In the genomic region with DNA sequence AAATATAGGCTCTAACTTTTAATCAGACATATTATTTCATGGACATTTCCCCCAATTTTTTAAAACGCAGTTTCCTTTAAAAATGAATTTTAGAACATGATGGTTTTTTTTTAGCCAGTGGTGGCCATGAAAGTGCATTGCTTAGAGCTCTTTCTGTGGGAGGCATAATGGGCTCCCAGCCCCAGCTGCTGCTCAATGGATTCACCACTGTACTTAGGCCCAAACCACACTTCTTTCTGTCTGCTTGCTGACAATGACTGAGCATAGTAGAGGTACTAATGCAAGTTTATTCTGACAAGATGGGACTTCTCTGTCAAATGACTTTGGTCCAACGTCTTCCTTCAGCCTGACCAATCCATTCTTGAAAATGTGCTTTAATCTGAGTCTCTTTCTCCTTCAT, we compare ENCODE assay signal across 37 cellular contexts.
"Had no signal": no experiment of that assay in that cellular context is flagged by ENCODE, and none has a peak within 500 bp of the region (broad histone marks: within the 10 kb centered on the region; RNA-seq: fewer than 3 reads in every experiment).

No MANE protein-coding gene starts in this region.

- H3K9me3 Mint-ChIP-seq: activated naive CD4-positive, alpha-beta T cell treated with anti-CD3 and anti-CD28 coated beads, Interleukin-2, amount 10 ng/mL, durations not matched to agents 7 days and 5 days; activated T-helper 1 cell treated with anti-CD3 and anti-CD28 coated beads, Interleukin-12 subunit alpha, Interleukin-12 subunit beta, Interleukin-2, Interleukin-4 antibody, amounts not matched to agents 30 ng/mL and 10 ng/mL and 1 ng/mL, durations not matched to agents 14 hours and 24 hours and 36 hours; activated T-helper 17 cell treated with anti-CD3 and anti-CD28 coated beads, Interleukin-2, amount 50 U/mL, for 72 hours had no signal

- H3K4me1 ChIP-seq: adrenal gland, ascending aorta, body of pancreas, breast epithelium had no signal

- H3K27me3 Mint-ChIP-seq: activated naive CD4-positive, alpha-beta T cell treated with anti-CD3 and anti-CD28 coated beads, Interleukin-2, amount 10 ng/mL, durations not matched to agents 7 days and 5 days; activated naive CD4-positive, alpha-beta T cell treated with anti-CD3 and anti-CD28 coated beads, Interleukin-2, amount 50 U/mL, for 24 hours; activated naive CD8-positive, alpha-beta T cell; activated naive CD8-positive, alpha-beta T cell treated with anti-CD3 and anti-CD28 coated beads for 36 hours; activated naive CD8-positive, alpha-beta T cell treated with anti-CD3 and anti-CD28 coated beads, Interleukin-2, amount 10 ng/mL, durations not matched to agents 7 days and 5 days; activated naive CD8-positive, alpha-beta T cell treated with anti-CD3 and anti-CD28 coated beads, Interleukin-2, amount 50 U/mL, for 24 hours; activated T-cell treated with anti-CD3 and anti-CD28 coated beads, Interleukin-2, amount 50 U/mL, for 24 hours; activated T-helper 17 cell treated with anti-CD3 and anti-CD28 coated beads, Interleukin-2, amount 50 U/mL, for 72 hours; brain; central memory CD8-positive, alpha-beta T cell had no signal

- H3K27me3 ChIP-seq: adrenal gland, ascending aorta, body of pancreas, brain microvascular endothelial cell, breast epithelium, cardiac muscle cell had no signal

- DNase-seq: activated effector memory CD4-positive, alpha-beta T cell treated with anti-CD3 and anti-CD28 coated beads, Interleukin-2, amount 50 U/mL, for 16 hours; activated effector memory CD4-positive, alpha-beta T cell treated with Interleukin-2 at 50 U/mL for 16 hours; activated gamma-delta T cell; activated gamma-delta T cell treated with Interleukin-2 at 50 U/mL for 16 hours; activated naive CD4-positive, alpha-beta T cell; activated naive CD4-positive, alpha-beta T cell treated with anti-CD3 and anti-CD28 coated beads for 36 hours; activated naive CD4-positive, alpha-beta T cell treated with anti-CD3 and anti-CD28 coated beads, Interleukin-2, amount 10 ng/mL, durations not matched to agents 7 days and 5 days; activated naive CD4-positive, alpha-beta T cell treated with anti-CD3 and anti-CD28 coated beads, Interleukin-2, amount 50 U/mL, for 16 hours; activated naive CD4-positive, alpha-beta T cell treated with Interleukin-2 at 50 U/mL for 16 hours; activated naive CD8-positive, alpha-beta T cell treated with anti-CD3 and anti-CD28 coated beads for 36 hours; activated naive CD8-positive, alpha-beta T cell treated with anti-CD3 and anti-CD28 coated beads, Interleukin-2, amount 10 ng/mL, durations not matched to agents 7 days and 5 days; activated naive CD8-positive, alpha-beta T cell treated with anti-CD3 and anti-CD28 coated beads, Interleukin-2, amount 50 U/mL, for 24 hours; activated T-cell treated with anti-CD3 and anti-CD28 coated beads, Interleukin-2, amount 50 U/mL, for 24 hours; activated T-cell treated with anti-CD3 and anti-CD28 coated beads, Interleukin-2, amount 50 U/mL, for 4 hours; activated T-cell treated with anti-CD3 and anti-CD28 coated beads, Interleukin-2, amount 50 U/mL, for 48 hours; activated T-cell treated with anti-CD3 and anti-CD28 coated beads, Interleukin-2, amount 50 U/mL, for 72 hours; adrenal gland; amniotic stem cell; amygdala; anterior cingulate cortex; aorta; body of pancreas; brain microvascular endothelial cell; caudate nucleus; central memory CD4-positive, alpha-beta T cell; cerebellar nuclear complex had no signal

- H3K27ac Mint-ChIP-seq: activated naive CD4-positive, alpha-beta T cell treated with anti-CD3 and anti-CD28 coated beads for 36 hours; activated naive CD4-positive, alpha-beta T cell treated with anti-CD3 and anti-CD28 coated beads, Interleukin-2, amount 10 ng/mL, durations not matched to agents 7 days and 5 days; activated naive CD4-positive, alpha-beta T cell treated with anti-CD3 and anti-CD28 coated beads, Interleukin-2, amount 50 U/mL, for 24 hours; activated naive CD4-positive, alpha-beta T cell treated with anti-CD3 and anti-CD28 coated beads, Interleukin-2, amount 50 U/mL, for 72 hours; activated naive CD8-positive, alpha-beta T cell; activated naive CD8-positive, alpha-beta T cell treated with anti-CD3 and anti-CD28 coated beads for 36 hours; activated naive CD8-positive, alpha-beta T cell treated with anti-CD3 and anti-CD28 coated beads, Interleukin-2, amount 10 ng/mL, durations not matched to agents 7 days and 5 days; activated naive CD8-positive, alpha-beta T cell treated with anti-CD3 and anti-CD28 coated beads, Interleukin-2, amount 50 U/mL, for 24 hours; activated T-cell treated with anti-CD3 and anti-CD28 coated beads, Interleukin-2, amount 50 U/mL, for 24 hours; activated T-cell treated with anti-CD3 and anti-CD28 coated beads, Interleukin-2, amount 50 U/mL, for 72 hours; activated T-helper 1 cell treated with anti-CD3 and anti-CD28 coated beads, Interleukin-12 subunit alpha, Interleukin-12 subunit beta, Interleukin-2, Interleukin-4 antibody, amounts not matched to agents 30 ng/mL and 10 ng/mL and 1 ng/mL, durations not matched to agents 14 hours and 24 hours and 36 hours; activated T-helper 17 cell treated with anti-CD3 and anti-CD28 coated beads, Interleukin-2, amount 50 U/mL, for 72 hours; activated T-helper 2 cell treated with anti-CD3 and anti-CD28 coated beads, Interferon-gamma antibody, Interleukin-2, Interleukin-4, amounts not matched to agents 10 μg/mL and 5 μg/mL and 100 μg/mL, durations not matched to agents 14 hours and 24 hours and 36 hours; brain had no signal

- H3K36me3 ChIP-seq: adrenal gland, ascending aorta, brain microvascular endothelial cell, breast epithelium, cardiac muscle cell had no signal

- ATAC-seq: activated naive CD4-positive, alpha-beta T cell treated with anti-CD3 and anti-CD28 coated beads, Interleukin-2, amount 50 U/mL, for 72 hours; activated naive CD8-positive, alpha-beta T cell treated with anti-CD3 and anti-CD28 coated beads, Interleukin-2, amount 50 U/mL, for 24 hours; activated T-cell treated with anti-CD3 and anti-CD28 coated beads, Interleukin-2, amount 50 U/mL, for 4 hours; activated T-cell treated with anti-CD3 and anti-CD28 coated beads, Interleukin-2, amount 50 U/mL, for 72 hours; activated T-helper 17 cell treated with anti-CD3 and anti-CD28 coated beads, Interleukin-2, amount 50 U/mL, for 72 hours; body of pancreas had no signal

- H3K4me3 Mint-ChIP-seq: activated naive CD4-positive, alpha-beta T cell treated with anti-CD3 and anti-CD28 coated beads for 36 hours; activated naive CD4-positive, alpha-beta T cell treated with anti-CD3 and anti-CD28 coated beads, Interleukin-2, amount 10 ng/mL, durations not matched to agents 7 days and 5 days; activated naive CD4-positive, alpha-beta T cell treated with anti-CD3 and anti-CD28 coated beads, Interleukin-2, amount 50 U/mL, for 24 hours; activated naive CD8-positive, alpha-beta T cell; activated naive CD8-positive, alpha-beta T cell treated with anti-CD3 and anti-CD28 coated beads for 36 hours; activated naive CD8-positive, alpha-beta T cell treated with anti-CD3 and anti-CD28 coated beads, Interleukin-2, amount 10 ng/mL, durations not matched to agents 7 days and 5 days; activated naive CD8-positive, alpha-beta T cell treated with anti-CD3 and anti-CD28 coated beads, Interleukin-2, amount 50 U/mL, for 24 hours; activated T-cell treated with anti-CD3 and anti-CD28 coated beads, Interleukin-2, amount 50 U/mL, for 24 hours; activated T-cell treated with anti-CD3 and anti-CD28 coated beads, Interleukin-2, amount 50 U/mL, for 4 hours; activated T-cell treated with anti-CD3 and anti-CD28 coated beads, Interleukin-2, amount 50 U/mL, for 72 hours; activated T-helper 1 cell treated with anti-CD3 and anti-CD28 coated beads, Interleukin-12 subunit alpha, Interleukin-12 subunit beta, Interleukin-2, Interleukin-4 antibody, amounts not matched to agents 30 ng/mL and 10 ng/mL and 1 ng/mL, durations not matched to agents 14 hours and 24 hours and 36 hours; activated T-helper 17 cell treated with anti-CD3 and anti-CD28 coated beads, Interleukin-2, amount 50 U/mL, for 72 hours; brain; central memory CD8-positive, alpha-beta T cell had no signal

- H3K4me1 Mint-ChIP-seq: activated naive CD4-positive, alpha-beta T cell treated with anti-CD3 and anti-CD28 coated beads, Interleukin-2, amount 10 ng/mL, durations not matched to agents 7 days and 5 days; activated naive CD4-positive, alpha-beta T cell treated with anti-CD3 and anti-CD28 coated beads, Interleukin-2, amount 50 U/mL, for 24 hours; activated naive CD8-positive, alpha-beta T cell treated with anti-CD3 and anti-CD28 coated beads for 36 hours; activated naive CD8-positive, alpha-beta T cell treated with anti-CD3 and anti-CD28 coated beads, Interleukin-2, amount 10 ng/mL, durations not matched to agents 7 days and 5 days; activated naive CD8-positive, alpha-beta T cell treated with anti-CD3 and anti-CD28 coated beads, Interleukin-2, amount 50 U/mL, for 24 hours; activated T-helper 17 cell treated with anti-CD3 and anti-CD28 coated beads, Interleukin-2, amount 50 U/mL, for 72 hours; brain; central memory CD8-positive, alpha-beta T cell had no signal

- H3K27ac ChIP-seq: adrenal gland, ascending aorta, body of pancreas, brain microvascular endothelial cell, breast epithelium, cardiac muscle cell had no signal

- H3K9me3 ChIP-seq: body of pancreas had no signal

- H3K36me3 Mint-ChIP-seq: activated naive CD4-positive, alpha-beta T cell treated with anti-CD3 and anti-CD28 coated beads, Interleukin-2, amount 10 ng/mL, durations not matched to agents 7 days and 5 days; activated naive CD4-positive, alpha-beta T cell treated with anti-CD3 and anti-CD28 coated beads, Interleukin-2, amount 50 U/mL, for 24 hours; activated naive CD4-positive, alpha-beta T cell treated with anti-CD3 and anti-CD28 coated beads, Interleukin-2, amount 50 U/mL, for 72 hours; activated naive CD8-positive, alpha-beta T cell; activated naive CD8-positive, alpha-beta T cell treated with anti-CD3 and anti-CD28 coated beads for 36 hours; activated naive CD8-positive, alpha-beta T cell treated with anti-CD3 and anti-CD28 coated beads, Interleukin-2, amount 10 ng/mL, durations not matched to agents 7 days and 5 days; brain had no signal

- H3K4me3 ChIP-seq: adrenal gland, ascending aorta, body of pancreas, breast epithelium, cardiac muscle cell had no signal
